ENCODE assay signal across 19 cellular contexts in the genomic region with DNA sequence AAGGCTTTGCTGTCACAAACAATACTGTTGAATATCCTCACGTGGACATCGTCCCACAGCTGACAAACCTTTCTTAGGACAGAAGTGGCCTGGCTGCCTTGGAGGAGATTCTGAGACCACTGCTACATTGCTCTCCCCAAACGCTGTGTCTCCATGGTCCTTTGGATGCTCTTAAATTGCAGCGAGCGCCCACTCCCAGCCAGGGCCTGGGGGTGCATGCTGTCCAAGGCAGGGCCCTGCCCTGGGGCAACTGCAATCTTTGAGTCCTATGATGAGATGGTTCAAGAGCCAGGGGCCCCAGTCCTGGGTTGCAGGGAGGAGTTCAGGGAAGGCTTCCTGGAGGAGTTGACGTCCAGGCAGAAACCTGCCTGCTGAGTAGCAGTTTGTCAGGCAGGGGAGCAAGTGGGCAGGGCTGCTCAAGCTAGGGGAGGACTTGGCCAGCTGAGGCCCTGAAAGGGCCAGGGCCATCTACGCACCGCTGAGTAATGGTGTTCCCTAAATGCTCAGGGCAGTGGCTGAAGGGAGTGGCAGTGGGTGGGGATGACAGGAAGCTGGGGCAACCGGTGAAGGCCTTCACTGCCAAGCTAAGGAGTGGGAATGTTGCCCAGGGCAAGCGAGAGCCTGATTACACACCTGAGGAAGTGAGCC. TPM values are rescaled to one million over a fixed set of nuclear protein-coding genes. Genes with fewer than 3 reads are reported as not detected.
DNase-seq lines count a peak whose midpoint lies in the region; ATAC-seq and TF ChIP-seq lines count a peak whose summit lies in the region.
"Had no signal": no experiment of that assay in that cellular context is flagged by ENCODE, and none has a peak within 500 bp of the region (broad histone marks: within the 10 kb centered on the region; RNA-seq: fewer than 3 reads in every experiment).

No MANE protein-coding gene starts in this region.

- ATAC-seq in HCT116 = 0 out of 2 replicates have a peak, but pooled peaks have one; percentile 4
- ATAC-seq in PC-3 = peak; percentile 61
- peak; percentile 47 for ATAC-seq in foreskin keratinocyte
- ATAC-seq in stimulated activated effector memory CD8-positive, alpha-beta T cell treated with anti-CD3 and anti-CD28 coated beads, Interleukin-12 subunit alpha, Interleukin-12 subunit beta, amount 100 ng/mL, for 72 hours = peak; percentile 17
- ATAC-seq in HG03045 (IDR thresholded peaks at IDR 0.05; ENCODE audit: unreplicated experiment) = no peak
- ATAC-seq in HG02588 (IDR thresholded peaks at IDR 0.05; ENCODE audit: unreplicated experiment) = no peak

- peaks cover 6% of the 10 kb centered on the region for H3F3A ChIP-seq in PC-3 (ENCODE audit: low read length, unreplicated experiment)

- no peak for TF ChIP-seq POLR2A in HCT116 (IDR thresholded peaks at IDR 0.05; ENCODE audit: borderline replicate concordance, extremely low read depth, insufficient read depth, insufficient read length)

- no peaks in the 10 kb centered on the region for H3K9me3 ChIP-seq in HCT116 (ENCODE audit: control insufficient read depth in 1 of 2, insufficient read depth in 1 of 2, low read depth in 1 of 2, low read length in 2 of 2)
- no peaks in the 10 kb centered on the region for H3K9me3 ChIP-seq in PC-3 (ENCODE audit: low read length)
- H3K9me3 ChIP-seq: ascending aorta, neutrophil, right lobe of liver had no signal

- H3K4me1 ChIP-seq in HCT116 (ENCODE audit: control insufficient read depth in 1 of 2, insufficient read depth in 2 of 2, low read length in 2 of 2) (peaks cover 19 to 51% of the 10 kb centered on the region in 2 experiments), PC-3 (ENCODE audit: insufficient read depth, low read length) (peaks cover 58% of the 10 kb centered on the region), foreskin keratinocyte (peaks cover 38% of the 10 kb centered on the region)
- H3K4me1 ChIP-seq: ascending aorta, BLaER1, HAP-1, right lobe of liver had no signal

- peak overlapping the region; percentile 57 for H3K4me2 ChIP-seq in HCT116 (ENCODE audit: low read length)
- H3K4me2 ChIP-seq in PC-3 (ENCODE audit: low read length) = peak overlapping the region; percentile 45
- H3K4me2 ChIP-seq: BLaER1 had no signal

- H3K9ac ChIP-seq in HCT116 (ENCODE audit: low read length) (no peak overlapping the region), PC-3 (ENCODE audit: low read length) (peak overlapping the region; percentile 76)
- H3K9ac ChIP-seq: BLaER1 had no signal

- RAD21 ChIA-PET in HCT116 (lab: Charles Lee; ENCODE audit: low non-redundant PET in 1 of 2, low total read pairs in 2 of 2, uncharacterized antibody in 2 of 2, unreplicated experiment in 2 of 2) = no interaction called here

- CTCF ChIA-PET in HCT116 (lab: Charles Lee) = interaction anchor here (2.3 kb wide), 1 partner anchor 11 kb away, joined by 8 read pairs; the partner anchor contains the start of gene SDC1
- CTCF ChIA-PET in PC-3 (lab: Charles Lee) = interaction anchor here (1.4 kb wide), 1 partner anchor 10 kb away, joined by 14 read pairs; the partner anchor contains the start of gene SDC1

- TF ChIP-seq CTCF in HCT116 (IDR thresholded peaks at IDR 0.05 in 2 of 3, conservative IDR thresholded peaks at IDR 0.05 in 1 of 3; ENCODE audit: borderline replicate concordance in 1 of 3, insufficient read depth in 1 of 3, low read depth in 2 of 3, low read length in 2 of 3) (no peak), PC-3 (conservative IDR thresholded peaks at IDR 0.05; ENCODE audit: low read depth, low read length) (no peak), foreskin keratinocyte (conservative IDR thresholded peaks at IDR 0.05) (no peak)

- H3K36me3 ChIP-seq in HCT116 (ENCODE audit: control insufficient read depth in 1 of 2, insufficient read depth in 2 of 2, low read length in 2 of 2) = no peaks in the 10 kb centered on the region
- H3K36me3 ChIP-seq in PC-3 (ENCODE audit: low read depth, low read length) = no peaks in the 10 kb centered on the region
- H3K36me3 ChIP-seq: ascending aorta, BLaER1, HAP-1, neutrophil, right lobe of liver had no signal

- H3K27ac ChIP-seq in HCT116 (ENCODE audit: low read depth, low read length) = no peak overlapping the region
- H3K27ac ChIP-seq in PC-3 (ENCODE audit: low read length) = peak overlapping the region; percentile 84
- H3K27ac ChIP-seq in foreskin keratinocyte = peak overlapping the region; percentile 93
- H3K27ac ChIP-seq: ascending aorta, BLaER1, neutrophil, right lobe of liver had no signal

- H3K4me3 Mint-ChIP-seq in stimulated activated effector memory CD8-positive, alpha-beta T cell treated with anti-CD3 and anti-CD28 coated beads, Interleukin-12 subunit alpha, Interleukin-12 subunit beta, amount 100 ng/mL, for 72 hours = no peak overlapping the region
- H3K4me3 Mint-ChIP-seq: immature natural killer cell had no signal

- POLR2A ChIA-PET in HCT116 (lab: Charles Lee) = no interaction called here
- POLR2A ChIA-PET in PC-3 (lab: Charles Lee; ENCODE audit: unreplicated experiment) = interaction anchor here (1.0 kb wide), 1 partner anchor 11 kb away, joined by 5 read pairs; the partner anchor contains the start of gene SDC1

- H3K9me2 ChIP-seq in HCT116 (ENCODE audit: insufficient read depth) = no peaks in the 10 kb centered on the region
- H3K9me2 ChIP-seq in PC-3 (replicated peaks; ENCODE audit: low read length) = no peaks in the 10 kb centered on the region

- no peaks in the 10 kb centered on the region for H3K4me1 Mint-ChIP-seq in stimulated activated effector memory CD8-positive, alpha-beta T cell treated with anti-CD3 and anti-CD28 coated beads, Interleukin-12 subunit alpha, Interleukin-12 subunit beta, amount 100 ng/mL, for 72 hours
- H3K4me1 Mint-ChIP-seq: immature natural killer cell had no signal

- no peak overlapping the region; a peak in 1 of 4 replicates for H3K4me3 ChIP-seq in HCT116 (replicated peaks in 1 of 2; ENCODE audit: low read depth in 1 of 2, low read length in 2 of 2)
- H3K4me3 ChIP-seq in PC-3 (ENCODE audit: low read length) = no peak overlapping the region
- H3K4me3 ChIP-seq: ascending aorta, BLaER1, HAP-1, right lobe of liver had no signal

- TF ChIP-seq RAD21 in HCT116 (IDR thresholded peaks at IDR 0.05; ENCODE audit: low read depth) = no peak

- no peaks in the 10 kb centered on the region for H3K9me3 Mint-ChIP-seq in stimulated activated effector memory CD8-positive, alpha-beta T cell treated with anti-CD3 and anti-CD28 coated beads, Interleukin-12 subunit alpha, Interleukin-12 subunit beta, amount 100 ng/mL, for 72 hours
- H3K9me3 Mint-ChIP-seq: immature natural killer cell had no signal

- intact Hi-C loops in HCT116 (cut with micrococcal nuclease) (no loop called here), PC-3 (cut with micrococcal nuclease) (no loop called here)

- H2AFZ ChIP-seq in HCT116 (ENCODE audit: low read depth, low read length, poor library complexity, severe bottlenecking) = no peak overlapping the region
- H2AFZ ChIP-seq in PC-3 (ENCODE audit: low read length) = no peak overlapping the region

- peak overlapping the region; percentile 20 for H3K27ac Mint-ChIP-seq in stimulated activated effector memory CD8-positive, alpha-beta T cell treated with anti-CD3 and anti-CD28 coated beads, Interleukin-12 subunit alpha, Interleukin-12 subunit beta, amount 100 ng/mL, for 72 hours
- H3K27ac Mint-ChIP-seq: immature natural killer cell had no signal

- no TSS peak for BruUV-seq in HCT116 (replicated peaks; lab: Mats Ljungman, UMichigan)
- TSS peak; percentile 58 for BruUV-seq in PC-3 (replicated peaks; lab: Mats Ljungman, UMichigan)

- H3K79me2 ChIP-seq in HCT116 (ENCODE audit: insufficient read depth, low read length) (no peaks in the 10 kb centered on the region), PC-3 (ENCODE audit: low read length) (no peaks in the 10 kb centered on the region)

- no peak for DNase-seq in HCT116 (ENCODE audit: low read depth, low spot score)
- peak; percentile 99 for DNase-seq in PC-3
- DNase-seq in foreskin keratinocyte = peak; percentile 95 to 98
- peak in 1 of 2 donors; percentile 44 for DNase-seq in stimulated activated effector memory CD8-positive, alpha-beta T cell treated with anti-CD3 and anti-CD28 coated beads, Interleukin-12 subunit alpha, Interleukin-12 subunit beta, amount 100 ng/mL, for 72 hours (ENCODE audit: low spot score in 2 of 2)
- DNase-seq in SHP77 treated with DMSO at 0.1 percent for 48 hours (lab: John Stamatoyannopoulos, UW) = no peak
- no peak for DNase-seq in iPS-NIHi11 (ENCODE audit: low spot score)
- DNase-seq: DMS153, glutamatergic neuron, immature natural killer cell, NCI-H1092, right lobe of liver, RPMI8226, T-helper 1 cell had no signal

- H3K27me3 ChIP-seq in HCT116 (ENCODE audit: insufficient read depth, low read length) (no peaks in the 10 kb centered on the region), PC-3 (ENCODE audit: low read length) (no peaks in the 10 kb centered on the region), foreskin keratinocyte (no peaks in the 10 kb centered on the region)
- H3K27me3 ChIP-seq: ascending aorta, BLaER1, right lobe of liver had no signal

- H3K36me3 Mint-ChIP-seq in stimulated activated effector memory CD8-positive, alpha-beta T cell treated with anti-CD3 and anti-CD28 coated beads, Interleukin-12 subunit alpha, Interleukin-12 subunit beta, amount 100 ng/mL, for 72 hours = no peaks in the 10 kb centered on the region
- H3K36me3 Mint-ChIP-seq: immature natural killer cell had no signal

- no peaks in the 10 kb centered on the region for H4K20me1 ChIP-seq in HCT116 (ENCODE audit: insufficient read depth)
- H4K20me1 ChIP-seq in PC-3 (ENCODE audit: low read length) = no peaks in the 10 kb centered on the region
- H4K20me1 ChIP-seq: BLaER1 had no signal

TF ChIP-seq in HCT116, 20 proteins besides CTCF, POLR2A, EP300 and RAD21 (continues in another document):
- TF ChIP-seq JUND (IDR thresholded peaks at IDR 0.05) (no peak), CBX3 (IDR thresholded peaks at IDR 0.05; ENCODE audit: low read depth) (0 out of 2 replicates have a peak, but pooled peaks have one; percentile 46), SP1 (IDR thresholded peaks at IDR 0.05; ENCODE audit: low read depth) (peak; percentile 47; the same call in 1 of the 2 replicates), POLR2AphosphoS5 (IDR thresholded peaks at IDR 0.05; ENCODE audit: low read depth, low read length) (no peak)

RNA-seq across cellular contexts. Expression of gene SDC1, which starts 10.8 kb away (rescaled TPM):
- 32.0 TPM for total RNA-seq in HCT116 (2021; ENCODE audit: unreplicated experiment)
- polyA plus RNA-seq in HCT116 (2012) = 13.7 and 15.4 TPM in 2 replicates
- 358 and 362 TPM in 2 replicates for total RNA-seq in PC-3 (2014; rRNA removed)
- total RNA-seq in foreskin keratinocyte = 1,300 and 1,305 TPM in 2 replicates
- polyA plus RNA-seq in foreskin keratinocyte = 824 and 890 TPM in 2 replicates
- polyA plus RNA-seq: immature natural killer cell had no signal

Comparison
In these comparisons a context has a peak if more than half of its experiments do, and no peak if none do; other contexts are left out.
1. ATAC-seq: peak in HCT116 (single experiment), PC-3 (single experiment), foreskin keratinocyte (single experiment) and stimulated activated effector memory CD8-positive, alpha-beta T cell treated with anti-CD3 and anti-CD28 coated beads, Interleukin-12 subunit alpha, Interleukin-12 subunit beta, amount 100 ng/mL, for 72 hours (single experiment); none in HG03045 (single experiment) and HG02588 (single experiment).
2. DNase-seq: peak in PC-3 (single experiment) and foreskin keratinocyte (2 of 2); none in HCT116 (single experiment), SHP77 treated with DMSO at 0.1 percent for 48 hours (single experiment) and iPS-NIHi11 (single experiment).
3. RNA of gene SDC1, which starts 10.8 kb away (total RNA-seq): 1,300 to 1,305 TPM in foreskin keratinocyte and 358 to 362 TPM in PC-3; 32.0 TPM in HCT116 (single experiment); every median in the first group is over 10 times any median in the second.